Comparison of ENCODE assay signal across 21 cellular contexts in genomic region chr7:158021836-158022235, GRCh38.
"Had no signal": no experiment of that assay in that cellular context is flagged by ENCODE, and none has a peak within 500 bp of the region (broad histone marks: within the 10 kb centered on the region; RNA-seq: fewer than 3 reads in every experiment).

No MANE protein-coding gene starts in this region.

- H3K27ac ChIP-seq: epithelial cell of prostate, esophagus squamous epithelium, hepatocyte, ovary, testis, tibial nerve had no signal

- H3K9me3 Mint-ChIP-seq: mesothelial cell of epicardium; natural killer cell; neural crest cell; stimulated activated memory B cell treated with anti-CD40 and anti-IgM and Interleukin-4, amounts not matched to agents 10 μg/mL and 1 μg/mL and 100 μg/mL, for 72 hours; stimulated activated naive CD8-positive, alpha-beta T cell treated with anti-CD3 and anti-CD28 coated beads, Interleukin-15, Interleukin-2, amounts not matched to agents 100 ng/mL and 50 ng/mL, for 24 hours had no signal

- H3K27me3 Mint-ChIP-seq: stimulated activated memory B cell treated with anti-CD40 and anti-IgM and Interleukin-4, amounts not matched to agents 10 μg/mL and 1 μg/mL and 100 μg/mL, for 72 hours; stimulated activated naive CD8-positive, alpha-beta T cell treated with anti-CD3 and anti-CD28 coated beads, Interleukin-15, Interleukin-2, amounts not matched to agents 100 ng/mL and 50 ng/mL, for 24 hours had no signal

- H3K36me3 Mint-ChIP-seq: mesothelial cell of epicardium; natural killer cell; stimulated activated memory B cell treated with anti-CD40 and anti-IgM and Interleukin-4, amounts not matched to agents 10 μg/mL and 1 μg/mL and 100 μg/mL, for 72 hours had no signal

- H3K27ac Mint-ChIP-seq: mesothelial cell of epicardium; natural killer cell; progenitor cell of endocrine pancreas; stimulated activated memory B cell treated with anti-CD40 and anti-IgM and Interleukin-4, amounts not matched to agents 10 μg/mL and 1 μg/mL and 100 μg/mL, for 72 hours; stimulated activated naive CD8-positive, alpha-beta T cell treated with anti-CD3 and anti-CD28 coated beads, Interleukin-15, Interleukin-2, amounts not matched to agents 100 ng/mL and 50 ng/mL, for 24 hours had no signal

- H2AFZ ChIP-seq: hepatocyte had no signal

- H3K9me3 ChIP-seq: esophagus squamous epithelium, ovary, testis, tibial nerve had no signal

- H3K4me1 Mint-ChIP-seq: natural killer cell; stimulated activated memory B cell treated with anti-CD40 and anti-IgM and Interleukin-4, amounts not matched to agents 10 μg/mL and 1 μg/mL and 100 μg/mL, for 72 hours had no signal

- H3K4me3 Mint-ChIP-seq: mesothelial cell of epicardium; natural killer cell; neural crest cell; stimulated activated memory B cell treated with anti-CD40 and anti-IgM and Interleukin-4, amounts not matched to agents 10 μg/mL and 1 μg/mL and 100 μg/mL, for 72 hours; stimulated activated naive CD8-positive, alpha-beta T cell treated with anti-CD3 and anti-CD28 coated beads, Interleukin-15, Interleukin-2, amounts not matched to agents 100 ng/mL and 50 ng/mL, for 24 hours had no signal

- H3K36me3 ChIP-seq: esophagus squamous epithelium, ovary, tibial nerve had no signal

- ATAC-seq: natural killer cell; right cardiac atrium; stimulated activated memory B cell treated with anti-CD40 and anti-IgM and Interleukin-4, amounts not matched to agents 10 μg/mL and 1 μg/mL and 100 μg/mL, for 72 hours had no signal

- H3K4me2 ChIP-seq: hepatocyte had no signal

- H3K79me2 ChIP-seq: hepatocyte had no signal

- DNase-seq: central memory CD4-positive, alpha-beta T cell; effector memory CD4-positive, alpha-beta T cell; esophagus squamous epithelium; foreskin fibroblast; kidney glomerular epithelial cell; mammary epithelial cell; natural killer cell; ovary; right cardiac atrium; stimulated activated CD4-positive, alpha-beta T cell treated with anti-CD3 and anti-CD28 coated beads, Interleukin-15, amount 100 ng/mL, for 24 hours; stimulated activated CD4-positive, alpha-beta T cell treated with anti-CD3 and anti-CD28 coated beads, Interleukin-1b, Interleukin-23, amount 100 ng/mL, for 48 hours; stimulated activated CD4-positive, alpha-beta T cell treated with anti-CD3 and anti-CD28 coated beads, Interleukin-4, amount 100 ng/mL, for 24 hours; testis had no signal

- H3K27me3 ChIP-seq: esophagus squamous epithelium, hepatocyte, ovary, testis, tibial nerve had no signal

- H3K4me3 ChIP-seq: esophagus squamous epithelium, hepatocyte, ovary, testis, tibial nerve had no signal
